16 cellular contexts compared by ENCODE assay signal in the genomic region with DNA sequence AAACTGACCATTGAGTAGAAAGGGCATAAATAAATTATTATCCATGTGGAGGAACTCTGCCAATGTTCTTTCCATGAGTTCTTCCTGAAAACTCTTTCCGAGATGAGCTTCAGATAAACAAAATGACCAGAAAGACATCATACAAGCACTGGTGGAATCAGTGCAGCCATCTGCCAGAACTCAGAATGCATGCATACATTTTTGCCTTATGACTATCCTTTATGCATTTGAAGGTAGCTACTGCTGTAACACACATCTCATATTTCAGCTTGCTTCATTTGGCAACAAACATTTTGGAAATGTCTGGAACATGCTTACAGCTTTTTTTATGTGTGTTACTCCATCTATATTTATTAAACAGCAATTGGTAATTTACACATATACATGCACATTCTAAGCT.
A peak's percentile ranks its signal among the peaks of the same experiment; 100 is the strongest.
DNase-seq lines count a peak whose midpoint lies in the region.
"Had no signal": no experiment of that assay in that cellular context is flagged by ENCODE, and none has a peak within 500 bp of the region (broad histone marks: within the 10 kb centered on the region; RNA-seq: fewer than 3 reads in every experiment).

No MANE protein-coding gene starts in this region.

- H3K36me3 Mint-ChIP-seq in T-helper 2 cell treated with Interferon-gamma antibody and Interleukin-4, amounts not matched to agents 5 μg/mL and 100 μg/mL, for 36 hours (ENCODE audit: low read depth): no peaks in the 10 kb centered on the region
- H3K36me3 Mint-ChIP-seq: CD4-positive, CD25-positive, alpha-beta regulatory T cell; CD8-positive, alpha-beta memory T cell had no signal

- no peak overlapping the region for H3K4me2 ChIP-seq in mesenchymal stem cell (ENCODE audit: low read length, poor library complexity, severe bottlenecking)

- no peak overlapping the region for H2BK120ac ChIP-seq in mesenchymal stem cell (ENCODE audit: low read depth, low read length)

- H2AK5ac ChIP-seq in mesenchymal stem cell (ENCODE audit: low read length, severe bottlenecking): no peak overlapping the region

- no peak overlapping the region for H2BK5ac ChIP-seq in mesenchymal stem cell (ENCODE audit: low read depth, low read length, poor library complexity, severe bottlenecking)

- H3K9ac ChIP-seq in mesenchymal stem cell (ENCODE audit: low read length): no peak overlapping the region
- H3K9ac ChIP-seq: GM23248 had no signal

- no peak overlapping the region for H2AFZ ChIP-seq in mesenchymal stem cell (ENCODE audit: low read depth, low read length)
- H2AFZ ChIP-seq: GM23248 had no signal

- H4K91ac ChIP-seq in mesenchymal stem cell (ENCODE audit: low read length): no peak overlapping the region

- peaks cover 6% of the 10 kb centered on the region for H3K9me3 ChIP-seq in mesenchymal stem cell (ENCODE audit: control insufficient read depth, low read length)
- H3K9me3 ChIP-seq: BE2C had no signal

- H3K14ac ChIP-seq in mesenchymal stem cell (ENCODE audit: low read length in 2 of 2): no peak overlapping the region

- no peak overlapping the region for H2BK15ac ChIP-seq in mesenchymal stem cell (ENCODE audit: low read depth, poor library complexity, severe bottlenecking)

- peaks cover 20% of the 10 kb centered on the region for H3K9me3 Mint-ChIP-seq in T-helper 2 cell treated with Interferon-gamma antibody and Interleukin-4, amounts not matched to agents 5 μg/mL and 100 μg/mL, for 36 hours

- 68% methylated on average over 1 of the region's 1 CpG for WGBS in mesenchymal stem cell

- no peak overlapping the region for H3K23ac ChIP-seq in mesenchymal stem cell (ENCODE audit: low read length in 2 of 2)

- no peak overlapping the region for H3K4ac ChIP-seq in mesenchymal stem cell (ENCODE audit: low read depth in 1 of 2, low read length in 2 of 2)

- H3K79me1 ChIP-seq in mesenchymal stem cell (replicated peaks; ENCODE audit: low read length, poor library complexity, severe bottlenecking): no peaks in the 10 kb centered on the region

- no peak overlapping the region for H3K4me3 ChIP-seq in mesenchymal stem cell (ENCODE audit: insufficient read depth in 1 of 2, low read depth in 1 of 2, low read length in 2 of 2)
- H3K4me3 ChIP-seq: GM23248 had no signal

- H3K4me1 ChIP-seq in mesenchymal stem cell (ENCODE audit: control insufficient read depth, insufficient read depth, low read depth, low read length): no peaks in the 10 kb centered on the region
- H3K4me1 ChIP-seq: Caco-2 had no signal

- no peak overlapping the region for H3K27ac Mint-ChIP-seq in T-helper 2 cell treated with Interferon-gamma antibody and Interleukin-4, amounts not matched to agents 5 μg/mL and 100 μg/mL, for 36 hours
- H3K27ac Mint-ChIP-seq: CD4-positive, CD25-positive, alpha-beta regulatory T cell; CD8-positive, alpha-beta memory T cell had no signal

- no peak overlapping the region for H3K18ac ChIP-seq in mesenchymal stem cell (ENCODE audit: low read depth in 1 of 2, low read length in 2 of 2)

- H3K4me3 Mint-ChIP-seq in T-helper 2 cell treated with Interferon-gamma antibody and Interleukin-4, amounts not matched to agents 5 μg/mL and 100 μg/mL, for 36 hours: no peak overlapping the region
- H3K4me3 Mint-ChIP-seq: CD4-positive, CD25-positive, alpha-beta regulatory T cell; CD8-positive, alpha-beta memory T cell had no signal

- no peaks in the 10 kb centered on the region for H3K27me3 Mint-ChIP-seq in T-helper 2 cell treated with Interferon-gamma antibody and Interleukin-4, amounts not matched to agents 5 μg/mL and 100 μg/mL, for 36 hours (ENCODE audit: low read depth)
- H3K27me3 Mint-ChIP-seq: CD4-positive, CD25-positive, alpha-beta regulatory T cell; CD8-positive, alpha-beta memory T cell had no signal

- H3K4me1 Mint-ChIP-seq in T-helper 2 cell treated with Interferon-gamma antibody and Interleukin-4, amounts not matched to agents 5 μg/mL and 100 μg/mL, for 36 hours (ENCODE audit: low read depth): no peaks in the 10 kb centered on the region
- H3K4me1 Mint-ChIP-seq: CD4-positive, CD25-positive, alpha-beta regulatory T cell; CD8-positive, alpha-beta memory T cell had no signal

- DNase-seq in amniotic epithelial cell (ENCODE audit: low read depth) (peak; percentile 16), fibroblast of gingiva (ENCODE audit: low read depth) (peak; percentile 37), mesenchymal stem cell (peak; percentile 15), GOT3 (lab: John Stamatoyannopoulos, UW) (no peak), COLO668 (lab: John Stamatoyannopoulos, UW; ENCODE audit: unreplicated experiment) (no peak), Kasumi-1 (lab: John Stamatoyannopoulos, UW) (no peak)
- no peak for DNase-seq in T-helper 2 cell treated with Interferon-gamma antibody and Interleukin-4, amounts not matched to agents 5 μg/mL and 100 μg/mL, for 36 hours (ENCODE audit: low spot score)
- DNase-seq: ACHN; BE2C; C1 segment of cervical spinal cord; Caco-2; CD4-positive, CD25-positive, alpha-beta regulatory T cell; CD8-positive, alpha-beta memory T cell; GM23248; HCEC 1CT had no signal

- no peaks in the 10 kb centered on the region for H3K36me3 ChIP-seq in mesenchymal stem cell (ENCODE audit: control insufficient read depth in 1 of 2, insufficient read depth in 2 of 2, low read depth in 1 of 2, low read length in 2 of 2)
- H3K36me3 ChIP-seq: BE2C had no signal

- no peaks in the 10 kb centered on the region for H3K27me3 ChIP-seq in mesenchymal stem cell (ENCODE audit: control insufficient read depth in 1 of 2, insufficient read depth in 1 of 2, low read length in 2 of 2)
- H3K27me3 ChIP-seq: BE2C had no signal

- no peak overlapping the region for H4K8ac ChIP-seq in mesenchymal stem cell (ENCODE audit: low read length)

- H2BK12ac ChIP-seq in mesenchymal stem cell (ENCODE audit: low read length in 2 of 2): no peak overlapping the region

- H3K27ac ChIP-seq in mesenchymal stem cell (ENCODE audit: low read length, poor library complexity, severe bottlenecking): no peak overlapping the region
- H3K27ac ChIP-seq: GM23248, HL-60 had no signal

Comparison
In these comparisons a context has a peak if more than half of its experiments do, and no peak if none do; other contexts are left out.
1. DNase-seq: peak in amniotic epithelial cell (single experiment), fibroblast of gingiva (single experiment) and mesenchymal stem cell (single experiment); none in GOT3 (single experiment), COLO668 (single experiment), T-helper 2 cell treated with Interferon-gamma antibody and Interleukin-4, amounts not matched to agents 5 μg/mL and 100 μg/mL, for 36 hours (single experiment) and Kasumi-1 (0 of 2).